Comparison of ENCODE assay signal across 25 cellular contexts in genomic region chr19:12991296-12991695, GRCh38. TPM values are rescaled to one million over a fixed set of nuclear protein-coding genes. Genes with fewer than 3 reads are reported as not detected.
DNase-seq lines count a peak whose midpoint lies in the region; ATAC-seq, FAIRE-seq and TF ChIP-seq lines count a peak whose summit lies in the region.
"Had no signal": no experiment of that assay in that cellular context is flagged by ENCODE, and none has a peak within 500 bp of the region (broad histone marks: within the 10 kb centered on the region; RNA-seq: fewer than 3 reads in every experiment).

No MANE protein-coding gene starts in this region.

- H3K4me3 ChIP-seq in GM12878, result no peak overlapping the region
- no peak overlapping the region for H3K4me3 ChIP-seq in mesenchymal stem cell (ENCODE audit: insufficient read depth in 1 of 2, low read depth in 1 of 2, low read length in 2 of 2)
- H3K4me3 ChIP-seq in pancreas, result no peak overlapping the region
- H3K4me3 ChIP-seq: GM23338, Peyer's patch had no signal

- H3K9me3 ChIP-seq in GM12878 (replicated peaks; ENCODE audit: control insufficient read depth, insufficient read depth, low read length) (no peaks in the 10 kb centered on the region), mesenchymal stem cell (ENCODE audit: control insufficient read depth, low read length) (no peaks in the 10 kb centered on the region), pancreas (no peaks in the 10 kb centered on the region)
- H3K9me3 ChIP-seq: Peyer's patch had no signal

- TF ChIP-seq RAD21 in GM12878 (IDR thresholded peaks at IDR 0.05; ENCODE audit: insufficient read depth, low read depth, low read length), result no peak

- no peak overlapping the region for H3K4me3 Mint-ChIP-seq in activated naive CD4-positive, alpha-beta T cell treated with anti-CD3 and anti-CD28 coated beads, Interleukin-2, amount 50 U/mL, for 24 hours
- H3K4me3 Mint-ChIP-seq in activated naive CD4-positive, alpha-beta T cell treated with anti-CD3 and anti-CD28 coated beads for 36 hours, result no peak overlapping the region
- H3K4me3 Mint-ChIP-seq in stimulated activated effector memory CD8-positive, alpha-beta T cell treated with anti-CD3 and anti-CD28 coated beads, Interleukin-12 subunit alpha, Interleukin-12 subunit beta, amount 100 ng/mL, for 72 hours, result no peak overlapping the region
- H3K4me3 Mint-ChIP-seq: CD4-positive, CD25-positive, alpha-beta regulatory T cell; GM23338 had no signal

- FAIRE-seq in GM12878 (lab: Jason Lieb, UNC), result no peak
- no peak for FAIRE-seq in pancreas (lab: Jason Lieb, UNC)
- FAIRE-seq: GM12892 had no signal

- H2AK5ac ChIP-seq in mesenchymal stem cell (ENCODE audit: low read length, severe bottlenecking), result no peak overlapping the region

- ATAC-seq in GM12878 (no peak), pancreas (no peak), HG03095 (IDR thresholded peaks at IDR 0.05; ENCODE audit: unreplicated experiment) (no peak)
- peak; percentile 19 for ATAC-seq in stimulated activated effector memory CD8-positive, alpha-beta T cell treated with anti-CD3 and anti-CD28 coated beads, Interleukin-12 subunit alpha, Interleukin-12 subunit beta, amount 100 ng/mL, for 72 hours
- ATAC-seq: GM23338, HCT116 had no signal

- intact Hi-C loops in activated naive CD4-positive, alpha-beta T cell treated with anti-CD3 and anti-CD28 coated beads for 36 hours (cut with micrococcal nuclease), result no loop called here
- intact Hi-C loops in GM12878 (cut with micrococcal nuclease; ENCODE audit: unreplicated experiment), result no loop called here
- intact Hi-C loops in pancreas (cut with DNase I), result no loop called here

- H3K27ac ChIP-seq in GM12878 (ENCODE audit: control insufficient read depth, insufficient read depth), result no peak overlapping the region
- no peak overlapping the region for H3K27ac ChIP-seq in mesenchymal stem cell (ENCODE audit: low read length, poor library complexity, severe bottlenecking)
- no peak overlapping the region for H3K27ac ChIP-seq in pancreas
- H3K27ac ChIP-seq: Peyer's patch had no signal

- TF ChIP-seq EP300 in GM12878 (IDR thresholded peaks at IDR 0.05; ENCODE audit: borderline replicate concordance in 1 of 2, control insufficient read depth in 1 of 2, low read depth in 2 of 2, low read length in 2 of 2), result no peak

- no peak overlapping the region for H2BK120ac ChIP-seq in mesenchymal stem cell (ENCODE audit: low read depth, low read length)

- H4K8ac ChIP-seq in mesenchymal stem cell (ENCODE audit: low read length), result no peak overlapping the region

- no peak for TF ChIP-seq POLR2A in GM12878 (IDR thresholded peaks at IDR 0.05; ENCODE audit: low read depth, low read length)

- no peak overlapping the region for H3K18ac ChIP-seq in mesenchymal stem cell (ENCODE audit: low read depth in 1 of 2, low read length in 2 of 2)

- H3K36me3 Mint-ChIP-seq in activated naive CD4-positive, alpha-beta T cell treated with anti-CD3 and anti-CD28 coated beads, Interleukin-2, amount 50 U/mL, for 24 hours, result no peaks in the 10 kb centered on the region
- no peaks in the 10 kb centered on the region for H3K36me3 Mint-ChIP-seq in activated naive CD4-positive, alpha-beta T cell treated with anti-CD3 and anti-CD28 coated beads for 36 hours (ENCODE audit: low read depth)
- H3K36me3 Mint-ChIP-seq in stimulated activated effector memory CD8-positive, alpha-beta T cell treated with anti-CD3 and anti-CD28 coated beads, Interleukin-12 subunit alpha, Interleukin-12 subunit beta, amount 100 ng/mL, for 72 hours, result no peaks in the 10 kb centered on the region
- H3K36me3 Mint-ChIP-seq: CD4-positive, CD25-positive, alpha-beta regulatory T cell had no signal

- peaks cover 6% of the 10 kb centered on the region for H3K4me1 Mint-ChIP-seq in activated naive CD4-positive, alpha-beta T cell treated with anti-CD3 and anti-CD28 coated beads, Interleukin-2, amount 50 U/mL, for 24 hours
- peaks cover 7% of the 10 kb centered on the region for H3K4me1 Mint-ChIP-seq in activated naive CD4-positive, alpha-beta T cell treated with anti-CD3 and anti-CD28 coated beads for 36 hours (ENCODE audit: low read depth)
- peaks cover 13% of the 10 kb centered on the region for H3K4me1 Mint-ChIP-seq in stimulated activated effector memory CD8-positive, alpha-beta T cell treated with anti-CD3 and anti-CD28 coated beads, Interleukin-12 subunit alpha, Interleukin-12 subunit beta, amount 100 ng/mL, for 72 hours

- H3K14ac ChIP-seq in mesenchymal stem cell (ENCODE audit: low read length in 2 of 2), result peak overlapping the region in 1 of 2 experiments; percentile 19

- H3K23ac ChIP-seq in mesenchymal stem cell (ENCODE audit: low read length in 2 of 2), result no peak overlapping the region

- CTCF ChIA-PET in activated naive CD4-positive, alpha-beta T cell treated with anti-CD3 and anti-CD28 coated beads for 36 hours (lab: Charles Lee), result interaction anchor here (3.6 kb wide), 1 partner anchor 26 kb away, joined by 12 read pairs; no protein-coding TSS in a partner anchor
- CTCF ChIA-PET in GM12878 (lab: Yijun Ruan, JAX), result interaction anchor here (0.6 kb wide), 1 partner anchor 1735 kb away, joined by 3 read pairs; no protein-coding TSS in a partner anchor

- peak overlapping the region; percentile 14 for H3K27ac Mint-ChIP-seq in activated naive CD4-positive, alpha-beta T cell treated with anti-CD3 and anti-CD28 coated beads, Interleukin-2, amount 50 U/mL, for 24 hours
- no peak overlapping the region for H3K27ac Mint-ChIP-seq in activated naive CD4-positive, alpha-beta T cell treated with anti-CD3 and anti-CD28 coated beads for 36 hours
- no peak overlapping the region for H3K27ac Mint-ChIP-seq in stimulated activated effector memory CD8-positive, alpha-beta T cell treated with anti-CD3 and anti-CD28 coated beads, Interleukin-12 subunit alpha, Interleukin-12 subunit beta, amount 100 ng/mL, for 72 hours
- H3K27ac Mint-ChIP-seq: GM23338 had no signal

- POLR2A ChIA-PET in GM12878 (lab: Charles Lee), result interaction anchor here (0.6 kb wide), 2 partner anchors 31 to 157 kb away, joined by 6 to 9 read pairs; no protein-coding TSS in a partner anchor

- H2AFZ ChIP-seq in GM12878 (ENCODE audit: control insufficient read depth, low read depth, low read length) (no peak overlapping the region), mesenchymal stem cell (ENCODE audit: low read depth, low read length) (no peak overlapping the region)
- H2AFZ ChIP-seq: GM23338 had no signal

- no TSS peak for BruUV-seq in GM12878 (replicated peaks; lab: Mats Ljungman, UMichigan)

- H2BK12ac ChIP-seq in mesenchymal stem cell (ENCODE audit: low read length in 2 of 2), result no peak overlapping the region

- SMC1A ChIA-PET in GM12878 (lab: Charles Lee; ENCODE audit: uncharacterized antibody, unreplicated experiment), result no interaction called here

- H3K79me2 ChIP-seq in GM12878 (ENCODE audit: control insufficient read depth, insufficient read depth, low read length), result no peaks in the 10 kb centered on the region

- H3K9me3 Mint-ChIP-seq in activated naive CD4-positive, alpha-beta T cell treated with anti-CD3 and anti-CD28 coated beads, Interleukin-2, amount 50 U/mL, for 24 hours, result no peaks in the 10 kb centered on the region
- H3K9me3 Mint-ChIP-seq in activated naive CD4-positive, alpha-beta T cell treated with anti-CD3 and anti-CD28 coated beads for 36 hours, result no peaks in the 10 kb centered on the region
- H3K9me3 Mint-ChIP-seq in stimulated activated effector memory CD8-positive, alpha-beta T cell treated with anti-CD3 and anti-CD28 coated beads, Interleukin-12 subunit alpha, Interleukin-12 subunit beta, amount 100 ng/mL, for 72 hours, result no peaks in the 10 kb centered on the region

- no peaks in the 10 kb centered on the region for H3K36me3 ChIP-seq in GM12878 (ENCODE audit: control insufficient read depth in 2 of 2, insufficient read depth in 2 of 2, low read length in 1 of 2)
- no peaks in the 10 kb centered on the region for H3K36me3 ChIP-seq in mesenchymal stem cell (ENCODE audit: control insufficient read depth in 1 of 2, insufficient read depth in 2 of 2, low read depth in 1 of 2, low read length in 2 of 2)
- H3K36me3 ChIP-seq in pancreas, result no peaks in the 10 kb centered on the region
- H3K36me3 ChIP-seq: Peyer's patch had no signal

- no peak for DNase-seq in activated naive CD4-positive, alpha-beta T cell treated with anti-CD3 and anti-CD28 coated beads for 36 hours
- DNase-seq in GM12878 (ENCODE audit: low read depth, low spot score) (no peak), mesenchymal stem cell (no peak), pancreas (no peak), NCI-H1694 treated with DMSO at 0.1 percent for 48 hours (lab: John Stamatoyannopoulos, UW) (no peak)
- no peak for DNase-seq in stimulated activated effector memory CD8-positive, alpha-beta T cell treated with anti-CD3 and anti-CD28 coated beads, Interleukin-12 subunit alpha, Interleukin-12 subunit beta, amount 100 ng/mL, for 72 hours (ENCODE audit: low spot score in 2 of 2)
- DNase-seq: 8988T; AML-193; CD4-positive, CD25-positive, alpha-beta regulatory T cell; COR-L47; DND-41; NCI-H1694; NCI-H2081 treated with DMSO at 0.1 percent for 48 hours; NCI-H2171 treated with DMSO at 0.1 percent for 48 hours; NCI-H524 treated with DMSO at 0.1 percent for 48 hours; Right ventricle myocardium superior had no signal

- H3K4ac ChIP-seq in mesenchymal stem cell (ENCODE audit: low read depth in 1 of 2, low read length in 2 of 2), result no peak overlapping the region

- WGBS in GM12878 (ENCODE audit: insufficient coverage, insufficient replicate concordance, low lambda C conversion rate, missing lambda C conversion rate), result 73% methylated on average over 5 of the region's 5 CpGs
- WGBS in mesenchymal stem cell, result 92% methylated on average over 5 of the region's 5 CpGs
- 89 to 94% methylated on average over 5 of the region's 5 CpGs for WGBS in pancreas, 2 donors

- H2BK15ac ChIP-seq in mesenchymal stem cell (ENCODE audit: low read depth, poor library complexity, severe bottlenecking), result no peak overlapping the region

- TF ChIP-seq CTCF in GM12878 (IDR thresholded peaks at IDR 0.05 in 2 of 3, conservative IDR thresholded peaks at IDR 0.05 in 1 of 3; ENCODE audit: control insufficient read depth in 2 of 3, extremely low read depth in 1 of 3, insufficient read depth in 1 of 3, low read depth in 3 of 3, low read length in 3 of 3) (no peak), pancreas (IDR thresholded peaks at IDR 0.05) (no peak)

- no peaks in the 10 kb centered on the region for H4K20me1 ChIP-seq in GM12878 (ENCODE audit: control insufficient read depth, insufficient read depth)

- H4K91ac ChIP-seq in mesenchymal stem cell (ENCODE audit: low read length), result peak overlapping the region; percentile 40

- H3K4me1 ChIP-seq in GM12878 (ENCODE audit: control insufficient read depth, insufficient read depth, low read length) (no peaks in the 10 kb centered on the region), mesenchymal stem cell (ENCODE audit: control insufficient read depth, insufficient read depth, low read depth, low read length) (peaks cover 12% of the 10 kb centered on the region), pancreas (no peaks in the 10 kb centered on the region)

- H3K9ac ChIP-seq in GM12878 (ENCODE audit: control insufficient read depth, insufficient read depth, low read length), result no peak overlapping the region
- no peak overlapping the region for H3K9ac ChIP-seq in mesenchymal stem cell (ENCODE audit: low read length)

- no peak overlapping the region for H2BK5ac ChIP-seq in mesenchymal stem cell (ENCODE audit: low read depth, low read length, poor library complexity, severe bottlenecking)

- no peaks in the 10 kb centered on the region for H3K27me3 Mint-ChIP-seq in activated naive CD4-positive, alpha-beta T cell treated with anti-CD3 and anti-CD28 coated beads, Interleukin-2, amount 50 U/mL, for 24 hours
- H3K27me3 Mint-ChIP-seq in activated naive CD4-positive, alpha-beta T cell treated with anti-CD3 and anti-CD28 coated beads for 36 hours (ENCODE audit: low read depth), result no peaks in the 10 kb centered on the region

- in situ Hi-C loops in GM12878 (cut with MboI), result no loop called here

- H3K27me3 ChIP-seq in GM12878 (replicated peaks in 1 of 2; ENCODE audit: control insufficient read depth in 2 of 2, insufficient read depth in 2 of 2, low read length in 1 of 2), result peaks cover 4 to 6% of the 10 kb centered on the region in 2 experiments; a peak in 3 of 4 replicates
- peaks cover 0 to 52% of the 10 kb centered on the region in 2 experiments for H3K27me3 ChIP-seq in mesenchymal stem cell (ENCODE audit: control insufficient read depth in 1 of 2, insufficient read depth in 1 of 2, low read length in 2 of 2)
- no peaks in the 10 kb centered on the region for H3K27me3 ChIP-seq in pancreas
- H3K27me3 ChIP-seq: Peyer's patch had no signal

- H3K4me2 ChIP-seq in GM12878 (ENCODE audit: control insufficient read depth, insufficient read depth) (no peak overlapping the region), mesenchymal stem cell (ENCODE audit: low read length, poor library complexity, severe bottlenecking) (no peak overlapping the region)
- H3K4me2 ChIP-seq: GM23338 had no signal

- no peaks in the 10 kb centered on the region for H3K79me1 ChIP-seq in mesenchymal stem cell (replicated peaks; ENCODE audit: low read length, poor library complexity, severe bottlenecking)

- RAD21 ChIA-PET in GM12878 (lab: Charles Lee; ENCODE audit: unreplicated experiment), result no interaction called here

RNA-seq across cellular contexts. Expression of gene NFIX, which starts 4.0 kb away (rescaled TPM):
- 1 to 10 TPM; 6.2 to 6.4 TPM for total RNA-seq in activated naive CD4-positive, alpha-beta T cell treated with anti-CD3 and anti-CD28 coated beads for 36 hours
- total RNA-seq in GM12878 (2013; cell fraction: nucleolus; rRNA removed), result 1.3 and 1.6 TPM in 2 replicates
- total RNA-seq in GM12878 (2014; rRNA removed) (0.22 and 0.28 TPM in 2 replicates), GM12878 (2014; rRNA removed; fragmentation: Illumina TruSeq; extraction: Trizol) (0.13 and 0.18 TPM in 2 replicates), GM12878 (2021) (2.2 and 2.9 TPM in 2 replicates), pancreas (10 to 100 TPM; 30.9 to 45.1 (median 36.0) TPM)
- not detected for polyA plus RNA-seq in GM12878 (2011; ENCODE audit: low read depth)
- polyA plus RNA-seq in GM12878 (2011; rRNA removed) (0.19 and 0.88 TPM in 2 replicates), GM12878 (2014; fragmentation: Illumina TruSeq; extraction: Trizol) (0.22 and 0.28 TPM in 2 replicates), GM12878 (2014; fragmentation: Nextera tagmentation; extraction: Ambion mirVana) (under 1 TPM; 0.02 TPM), GM12878 (2014; rRNA removed) (0.32 and 0.94 TPM in 2 replicates), GM12878 (2016; fragmentation: Nextera tagmentation; extraction: Ambion mirVana) (under 1 TPM; 0.20 to 0.49 TPM), pancreas (10 to 100 TPM in 1 of 2 donors, 1 to 10 TPM in 1; 8.3 to 16.6 TPM)
- polyA plus RNA-seq in GM12878 (2011; cell fraction: cytosol; rRNA removed), result 0.49 and 0.70 TPM in 2 replicates
- polyA plus RNA-seq in GM12878 (2011; cell fraction: nucleus; rRNA removed), result 1.3 and 2.0 TPM in 2 replicates
- 0.41 and 0.57 TPM in 2 replicates for polyA plus RNA-seq in GM12878 (2012)
- 0.29 and 1.1 TPM in 2 replicates for polyA minus RNA-seq in GM12878 (2011; rRNA and poly(A)+ RNA removed)
- 0.94 TPM in 1 of 2 replicates, not detected in the other for polyA minus RNA-seq in GM12878 (2011; cell fraction: cytosol; rRNA and poly(A)+ RNA removed)
- polyA minus RNA-seq in GM12878 (2011; cell fraction: nucleus; rRNA and poly(A)+ RNA removed), result 1.6 and 2.1 TPM in 2 replicates
- 4.6 TPM for polyA plus RNA-seq in mesenchymal stem cell (2013, experiment 1 of 2)
- polyA plus RNA-seq in mesenchymal stem cell (2013, experiment 2 of 2), result 4.6 TPM

RNA-seq across cellular contexts. Expression of gene DAND5, which starts 21.9 kb away (rescaled TPM):
- not detected for total RNA-seq in activated naive CD4-positive, alpha-beta T cell treated with anti-CD3 and anti-CD28 coated beads for 36 hours
- total RNA-seq in GM12878 (2013; cell fraction: nucleolus; rRNA removed), result 0.24 and 0.27 TPM in 2 replicates
- total RNA-seq in GM12878 (2014; rRNA removed), result 0.06 TPM in 1 of 2 replicates, not detected in the other
- total RNA-seq in GM12878 (2014; rRNA removed; fragmentation: Illumina TruSeq; extraction: Trizol), result not detected in 2 replicates
- 0.11 and 0.15 TPM in 2 replicates for total RNA-seq in GM12878 (2021)
- not detected for polyA plus RNA-seq in GM12878 (2011; ENCODE audit: low read depth)
- 0.04 TPM in 1 of 2 replicates, not detected in the other for polyA plus RNA-seq in GM12878 (2011; rRNA removed)
- 0.03 and 0.07 TPM in 2 replicates for polyA plus RNA-seq in GM12878 (2011; cell fraction: cytosol; rRNA removed)
- 0.06 and 0.18 TPM in 2 replicates for polyA plus RNA-seq in GM12878 (2011; cell fraction: nucleus; rRNA removed)
- 0.06 and 0.14 TPM in 2 replicates for polyA plus RNA-seq in GM12878 (2012)
- 0.10 TPM in 1 of 2 replicates, not detected in the other for polyA plus RNA-seq in GM12878 (2014; fragmentation: Illumina TruSeq; extraction: Trizol)
- polyA plus RNA-seq in GM12878 (2014; fragmentation: Nextera tagmentation; extraction: Ambion mirVana), result under 1 TPM in 1 of 2 experiments, not detected in 1; 0.15 TPM
- 0.12 TPM in 1 of 2 replicates, not detected in the other for polyA plus RNA-seq in GM12878 (2014; rRNA removed)
- under 1 TPM in 1 of 2 experiments, not detected in 1; 0.10 TPM for polyA plus RNA-seq in GM12878 (2016; fragmentation: Nextera tagmentation; extraction: Ambion mirVana)
- not detected in 2 replicates for polyA minus RNA-seq in GM12878 (2011; rRNA and poly(A)+ RNA removed)
- not detected in 2 replicates for polyA minus RNA-seq in GM12878 (2011; cell fraction: cytosol; rRNA and poly(A)+ RNA removed)
- not detected in 2 replicates for polyA minus RNA-seq in GM12878 (2011; cell fraction: nucleus; rRNA and poly(A)+ RNA removed)
- 0.01 TPM for polyA plus RNA-seq in mesenchymal stem cell (2013, experiment 1 of 2)
- not detected for polyA plus RNA-seq in mesenchymal stem cell (2013, experiment 2 of 2)
- total RNA-seq in pancreas, result under 1 TPM in 3 of 6 donors, not detected in 3; 0.12 to 0.23 (median 0.12) TPM
- polyA plus RNA-seq in pancreas, result under 1 TPM in 1 of 2 donors, not detected in 1; 0.16 TPM
- total RNA-seq: CD4-positive, CD25-positive, alpha-beta regulatory T cell; MCF 10A; SK-MEL-5 had no signal
- polyA plus RNA-seq: AG04450; CD4-positive, CD25-positive, alpha-beta regulatory T cell had no signal

RNA-seq across cellular contexts. Expression of gene GADD45GIP1, which starts 34.3 kb away (rescaled TPM):
- total RNA-seq in activated naive CD4-positive, alpha-beta T cell treated with anti-CD3 and anti-CD28 coated beads for 36 hours, result 10 to 100 TPM; 27.4 to 28.6 TPM
- total RNA-seq in GM12878 (2013; cell fraction: nucleolus; rRNA removed), result 4.0 and 4.6 TPM in 2 replicates
- 37.6 and 56.4 TPM in 2 replicates for total RNA-seq in GM12878 (2014; rRNA removed)
- 17.6 and 19.2 TPM in 2 replicates for total RNA-seq in GM12878 (2014; rRNA removed; fragmentation: Illumina TruSeq; extraction: Trizol)
- 35.0 and 35.4 TPM in 2 replicates for total RNA-seq in GM12878 (2021)
- 6.0 TPM for polyA plus RNA-seq in GM12878 (2011; ENCODE audit: low read depth)
- 17.7 and 25.3 TPM in 2 replicates for polyA plus RNA-seq in GM12878 (2011; rRNA removed)
- 30.0 and 57.0 TPM in 2 replicates for polyA plus RNA-seq in GM12878 (2011; cell fraction: cytosol; rRNA removed)
- polyA plus RNA-seq in GM12878 (2011; cell fraction: nucleus; rRNA removed), result 19.1 and 26.2 TPM in 2 replicates
- polyA plus RNA-seq in GM12878 (2012), result 22.5 and 26.2 TPM in 2 replicates
- polyA plus RNA-seq in GM12878 (2014; fragmentation: Illumina TruSeq; extraction: Trizol), result 1.00 and 6.4 TPM in 2 replicates
- polyA plus RNA-seq in GM12878 (2014; fragmentation: Nextera tagmentation; extraction: Ambion mirVana), result 10 to 100 TPM in 1 of 2 experiments, 1 to 10 TPM in 1; 5.1 to 13.4 TPM
- polyA plus RNA-seq in GM12878 (2014; rRNA removed), result 58.1 and 68.0 TPM in 2 replicates
- 100 to 1,000 TPM; 124 to 136 TPM for polyA plus RNA-seq in GM12878 (2016; fragmentation: Nextera tagmentation; extraction: Ambion mirVana)
- polyA minus RNA-seq in GM12878 (2011; rRNA and poly(A)+ RNA removed), result 2.2 and 6.9 TPM in 2 replicates
- 6.0 and 7.7 TPM in 2 replicates for polyA minus RNA-seq in GM12878 (2011; cell fraction: cytosol; rRNA and poly(A)+ RNA removed)
- polyA minus RNA-seq in GM12878 (2011; cell fraction: nucleus; rRNA and poly(A)+ RNA removed), result 3.3 and 4.9 TPM in 2 replicates
- 47.1 TPM for polyA plus RNA-seq in mesenchymal stem cell (2013, experiment 1 of 2)
- 47.3 TPM for polyA plus RNA-seq in mesenchymal stem cell (2013, experiment 2 of 2)
- total RNA-seq in pancreas, result 10 to 100 TPM in 3 of 6 donors, 1 to 10 TPM in 3; 6.0 to 10.7 (median 9.8) TPM
- polyA plus RNA-seq in pancreas, result 10 to 100 TPM; 25.3 to 37.4 TPM

RNA-seq across cellular contexts. Expression of gene RAD23A, which starts 45.6 kb away (rescaled TPM):
- total RNA-seq in activated naive CD4-positive, alpha-beta T cell treated with anti-CD3 and anti-CD28 coated beads for 36 hours, result 100 to 1,000 TPM; 219 to 223 TPM
- total RNA-seq in GM12878 (2013; cell fraction: nucleolus; rRNA removed), result 44.3 and 50.3 TPM in 2 replicates
- 158 TPM in 2 replicates for total RNA-seq in GM12878 (2014; rRNA removed)
- 84.3 and 95.4 TPM in 2 replicates for total RNA-seq in GM12878 (2014; rRNA removed; fragmentation: Illumina TruSeq; extraction: Trizol)
- total RNA-seq in GM12878 (2021), result 133 and 138 TPM in 2 replicates
- polyA plus RNA-seq in GM12878 (2011; ENCODE audit: low read depth), result 41.1 TPM
- polyA plus RNA-seq in GM12878 (2011; rRNA removed), result 23.1 and 37.9 TPM in 2 replicates
- 103 and 123 TPM in 2 replicates for polyA plus RNA-seq in GM12878 (2011; cell fraction: cytosol; rRNA removed)
- 73.1 and 88.3 TPM in 2 replicates for polyA plus RNA-seq in GM12878 (2011; cell fraction: nucleus; rRNA removed)
- polyA plus RNA-seq in GM12878 (2012), result 119 and 125 TPM in 2 replicates
- 70.5 and 104 TPM in 2 replicates for polyA plus RNA-seq in GM12878 (2014; fragmentation: Illumina TruSeq; extraction: Trizol)
- 10 to 100 TPM in 1 of 2 experiments, 1 to 10 TPM in 1; 8.8 to 33.5 TPM for polyA plus RNA-seq in GM12878 (2014; fragmentation: Nextera tagmentation; extraction: Ambion mirVana)
- polyA plus RNA-seq in GM12878 (2014; rRNA removed), result 135 and 153 TPM in 2 replicates
- polyA plus RNA-seq in GM12878 (2016; fragmentation: Nextera tagmentation; extraction: Ambion mirVana), result 100 to 1,000 TPM; 196 to 198 TPM
- 38.4 and 68.4 TPM in 2 replicates for polyA minus RNA-seq in GM12878 (2011; rRNA and poly(A)+ RNA removed)
- polyA minus RNA-seq in GM12878 (2011; cell fraction: cytosol; rRNA and poly(A)+ RNA removed), result 66.6 and 75.7 TPM in 2 replicates
- polyA minus RNA-seq in GM12878 (2011; cell fraction: nucleus; rRNA and poly(A)+ RNA removed), result 13.5 and 29.3 TPM in 2 replicates
- 112 TPM for polyA plus RNA-seq in mesenchymal stem cell (2013, experiment 1 of 2)
- 113 TPM for polyA plus RNA-seq in mesenchymal stem cell (2013, experiment 2 of 2)
- total RNA-seq in pancreas, result 10 to 100 TPM; 35.0 to 60.2 (median 45.9) TPM
- polyA plus RNA-seq in pancreas, result 10 to 100 TPM; 91.5 to 99.1 TPM

RNA-seq across cellular contexts. Expression of gene CALR, which starts 52.9 kb away (rescaled TPM):
- 100 to 1,000 TPM; 407 to 431 TPM for total RNA-seq in activated naive CD4-positive, alpha-beta T cell treated with anti-CD3 and anti-CD28 coated beads for 36 hours
- total RNA-seq in GM12878 (2013; cell fraction: nucleolus; rRNA removed), result 351 and 375 TPM in 2 replicates
- 824 and 916 TPM in 2 replicates for total RNA-seq in GM12878 (2014; rRNA removed)
- total RNA-seq in GM12878 (2014; rRNA removed; fragmentation: Illumina TruSeq; extraction: Trizol), result 719 and 809 TPM in 2 replicates
- 891 and 983 TPM in 2 replicates for total RNA-seq in GM12878 (2021)
- polyA plus RNA-seq in GM12878 (2011; ENCODE audit: low read depth), result 350 TPM
- 360 and 518 TPM in 2 replicates for polyA plus RNA-seq in GM12878 (2011; rRNA removed)
- 446 and 500 TPM in 2 replicates for polyA plus RNA-seq in GM12878 (2011; cell fraction: cytosol; rRNA removed)
- polyA plus RNA-seq in GM12878 (2011; cell fraction: nucleus; rRNA removed), result 301 and 348 TPM in 2 replicates
- 611 and 859 TPM in 2 replicates for polyA plus RNA-seq in GM12878 (2012)
- 690 and 703 TPM in 2 replicates for polyA plus RNA-seq in GM12878 (2014; fragmentation: Illumina TruSeq; extraction: Trizol)
- polyA plus RNA-seq in GM12878 (2014; fragmentation: Nextera tagmentation; extraction: Ambion mirVana), result 100 to 1,000 TPM; 202 to 216 TPM
- polyA plus RNA-seq in GM12878 (2014; rRNA removed), result 685 and 856 TPM in 2 replicates
- polyA plus RNA-seq in GM12878 (2016; fragmentation: Nextera tagmentation; extraction: Ambion mirVana), result 1,000 to 10,000 TPM; 1,394 to 1,451 TPM
- polyA minus RNA-seq in GM12878 (2011; rRNA and poly(A)+ RNA removed), result 519 and 607 TPM in 2 replicates
- 268 and 328 TPM in 2 replicates for polyA minus RNA-seq in GM12878 (2011; cell fraction: cytosol; rRNA and poly(A)+ RNA removed)
- 136 and 245 TPM in 2 replicates for polyA minus RNA-seq in GM12878 (2011; cell fraction: nucleus; rRNA and poly(A)+ RNA removed)
- polyA plus RNA-seq in mesenchymal stem cell (2013, experiment 1 of 2), result 1,694 TPM
- polyA plus RNA-seq in mesenchymal stem cell (2013, experiment 2 of 2), result 1,663 TPM
- total RNA-seq in pancreas, result 100 to 1,000 TPM; 279 to 681 (median 373) TPM
- 100 to 1,000 TPM; 132 to 263 TPM for polyA plus RNA-seq in pancreas

Comparison
In these comparisons a context has a peak if more than half of its experiments do, and no peak if none do; other contexts are left out.
1. RNA of gene NFIX, which starts 4.0 kb away (total RNA-seq): 30.9 to 45.1 TPM in pancreas; 6.2 to 6.4 TPM in activated naive CD4-positive, alpha-beta T cell treated with anti-CD3 and anti-CD28 coated beads for 36 hours and 0.13 to 2.9 TPM in GM12878; every median in the first group is over 4 times any median in the second.